22 cellular contexts compared by ENCODE assay signal in the genomic region with DNA sequence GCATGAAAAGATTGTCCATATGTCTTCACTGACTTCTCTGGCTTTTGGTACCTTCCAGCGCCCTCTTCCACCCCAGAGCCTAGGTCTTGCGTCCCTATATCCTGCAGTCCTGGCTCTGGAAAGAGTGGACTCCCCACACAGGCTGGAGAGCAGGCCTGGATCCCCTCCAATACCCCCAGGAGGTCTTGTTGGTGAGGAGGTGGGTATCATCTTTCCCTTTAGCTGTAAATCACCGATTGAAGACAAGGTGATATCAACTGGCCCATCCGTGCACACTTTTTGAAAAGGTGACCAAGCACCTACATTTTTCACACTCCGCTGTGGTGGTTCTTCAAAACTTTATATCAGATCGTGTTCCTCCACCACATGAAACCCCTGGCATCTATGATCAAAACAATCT. TPM values are rescaled to one million over a fixed set of nuclear protein-coding genes. Genes with fewer than 3 reads are reported as not detected.
DNase-seq lines count a peak whose midpoint lies in the region; ATAC-seq and TF ChIP-seq lines count a peak whose summit lies in the region.
"Had no signal": no experiment of that assay in that cellular context is flagged by ENCODE, and none has a peak within 500 bp of the region (broad histone marks: within the 10 kb centered on the region; RNA-seq: fewer than 3 reads in every experiment).

No MANE protein-coding gene starts in this region.

- peaks cover 63% of the 10 kb centered on the region for H3K4me1 Mint-ChIP-seq in activated CD8-positive, alpha-beta T cell treated with anti-CD3 and anti-CD28 coated beads for 36 hours (ENCODE audit: low read depth)
- peaks cover 35% of the 10 kb centered on the region for H3K4me1 Mint-ChIP-seq in activated CD8-positive, alpha-beta T cell treated with anti-CD3 and anti-CD28 coated beads, Interleukin-2, amount 10 ng/mL, durations not matched to agents 7 days and 5 days (ENCODE audit: low read depth)
- H3K4me1 Mint-ChIP-seq in activated T-helper 17 cell treated with anti-CD3 and anti-CD28 coated beads, Interleukin-2, amount 50 U/mL, for 72 hours: peaks cover 30% of the 10 kb centered on the region

- peaks cover 3% of the 10 kb centered on the region for H3K9me3 Mint-ChIP-seq in activated CD8-positive, alpha-beta T cell treated with anti-CD3 and anti-CD28 coated beads for 36 hours
- no peaks in the 10 kb centered on the region for H3K9me3 Mint-ChIP-seq in activated CD8-positive, alpha-beta T cell treated with anti-CD3 and anti-CD28 coated beads, Interleukin-2, amount 10 ng/mL, durations not matched to agents 7 days and 5 days (ENCODE audit: insufficient read depth)
- peaks cover 6% of the 10 kb centered on the region for H3K9me3 Mint-ChIP-seq in activated T-helper 17 cell treated with anti-CD3 and anti-CD28 coated beads, Interleukin-2, amount 50 U/mL, for 72 hours
- H3K9me3 Mint-ChIP-seq: CD4-positive, alpha-beta T cell had no signal

- DNase-seq in activated CD8-positive, alpha-beta T cell treated with anti-CD3 and anti-CD28 coated beads for 36 hours: no peak
- no peak for DNase-seq in activated CD8-positive, alpha-beta T cell treated with anti-CD3 and anti-CD28 coated beads, Interleukin-2, amount 10 ng/mL, durations not matched to agents 7 days and 5 days
- DNase-seq in left kidney (ENCODE audit: low read depth, low spot score) (peak; percentile 67), inferior parietal cortex (ENCODE audit: extremely low spot score) (no peak), RWPE1 (ENCODE audit: low spot score) (no peak)
- DNase-seq in stimulated activated CD8-positive, alpha-beta memory T cell treated with anti-CD3 and anti-CD28 coated beads, Interleukin-4, amount 100 ng/mL, for 48 hours: no peak
- DNase-seq: CD4-positive, alpha-beta T cell; Kasumi-1; NCI-H1092 treated with DMSO at 0.1 percent for 48 hours; NCI-H1436; NCI-H187 treated with DMSO at 0.1 percent for 48 hours; NCI-H2171 treated with DMSO at 0.1 percent for 48 hours; NCI-H345; NCI-H524; NCI-H774; PC-9; Right ventricle myocardium superior had no signal

- intact Hi-C loops in activated CD8-positive, alpha-beta T cell treated with anti-CD3 and anti-CD28 coated beads for 36 hours (cut with micrococcal nuclease): loop anchor here (5.0 kb wide), 1 partner anchor 40 kb away; no protein-coding TSS in a partner anchor

- H3K36me3 Mint-ChIP-seq in activated CD8-positive, alpha-beta T cell treated with anti-CD3 and anti-CD28 coated beads for 36 hours (ENCODE audit: low read depth): peaks cover 17% of the 10 kb centered on the region
- peaks cover 2% of the 10 kb centered on the region for H3K36me3 Mint-ChIP-seq in activated CD8-positive, alpha-beta T cell treated with anti-CD3 and anti-CD28 coated beads, Interleukin-2, amount 10 ng/mL, durations not matched to agents 7 days and 5 days (ENCODE audit: low read depth)
- no peaks in the 10 kb centered on the region for H3K36me3 Mint-ChIP-seq in activated T-helper 17 cell treated with anti-CD3 and anti-CD28 coated beads, Interleukin-2, amount 50 U/mL, for 72 hours (ENCODE audit: low read depth)

- POLR2A ChIA-PET in activated CD8-positive, alpha-beta T cell treated with anti-CD3 and anti-CD28 coated beads for 36 hours (lab: Charles Lee): no interaction called here
- POLR2A ChIA-PET in activated CD8-positive, alpha-beta T cell treated with anti-CD3 and anti-CD28 coated beads, Interleukin-2, amount 10 ng/mL, durations not matched to agents 7 days and 5 days (lab: Charles Lee): interaction anchor here (0.5 kb wide), 1 partner anchor 37 kb away, joined by 3 read pairs; no protein-coding TSS in a partner anchor
- POLR2A ChIA-PET in RWPE1 (lab: Yijun Ruan, JAX; ENCODE audit: low non-redundant PET): no interaction called here

- CTCF ChIA-PET in activated CD8-positive, alpha-beta T cell treated with anti-CD3 and anti-CD28 coated beads for 36 hours (lab: Charles Lee): interaction anchor here (1.3 kb wide), 1 partner anchor 48 kb away, joined by 5 read pairs; no protein-coding TSS in a partner anchor
- CTCF ChIA-PET in activated CD8-positive, alpha-beta T cell treated with anti-CD3 and anti-CD28 coated beads, Interleukin-2, amount 10 ng/mL, durations not matched to agents 7 days and 5 days (lab: Charles Lee): interaction anchor here (1.0 to 1.2 kb wide), 2 partner anchors 33 to 66 kb away, joined by 3 read pairs; no protein-coding TSS in a partner anchor
- CTCF ChIA-PET in RWPE1 (lab: Yijun Ruan, JAX): no interaction called here

- H3K4me3 Mint-ChIP-seq in activated CD8-positive, alpha-beta T cell treated with anti-CD3 and anti-CD28 coated beads for 36 hours: no peak overlapping the region
- no peak overlapping the region for H3K4me3 Mint-ChIP-seq in activated CD8-positive, alpha-beta T cell treated with anti-CD3 and anti-CD28 coated beads, Interleukin-2, amount 10 ng/mL, durations not matched to agents 7 days and 5 days
- H3K4me3 Mint-ChIP-seq in activated T-helper 17 cell treated with anti-CD3 and anti-CD28 coated beads, Interleukin-2, amount 50 U/mL, for 72 hours: no peak overlapping the region
- H3K4me3 Mint-ChIP-seq: CD4-positive, alpha-beta T cell had no signal

- TF ChIP-seq CTCF in activated CD8-positive, alpha-beta T cell treated with anti-CD3 and anti-CD28 coated beads for 36 hours (IDR thresholded peaks at IDR 0.05): no peak
- no peak for TF ChIP-seq CTCF in RWPE1 (conservative IDR thresholded peaks at IDR 0.05; ENCODE audit: low read depth)

- no peak overlapping the region for H3K27ac ChIP-seq in RWPE1
- H3K27ac ChIP-seq: BLaER1 treated with 17β-estradiol and CSF1 and Interleukin-3, amounts not matched to agents 10 nM and 100 nM; PC-9 had no signal

- peak overlapping the region; percentile 84 for H3K27ac Mint-ChIP-seq in activated CD8-positive, alpha-beta T cell treated with anti-CD3 and anti-CD28 coated beads for 36 hours
- H3K27ac Mint-ChIP-seq in activated CD8-positive, alpha-beta T cell treated with anti-CD3 and anti-CD28 coated beads, Interleukin-2, amount 10 ng/mL, durations not matched to agents 7 days and 5 days: no peak overlapping the region
- peak overlapping the region; percentile 86 for H3K27ac Mint-ChIP-seq in activated T-helper 17 cell treated with anti-CD3 and anti-CD28 coated beads, Interleukin-2, amount 50 U/mL, for 72 hours
- H3K27ac Mint-ChIP-seq: CD4-positive, alpha-beta T cell had no signal

- peaks cover 9% of the 10 kb centered on the region for H3K27me3 Mint-ChIP-seq in activated CD8-positive, alpha-beta T cell treated with anti-CD3 and anti-CD28 coated beads for 36 hours
- peaks cover 4% of the 10 kb centered on the region for H3K27me3 Mint-ChIP-seq in activated CD8-positive, alpha-beta T cell treated with anti-CD3 and anti-CD28 coated beads, Interleukin-2, amount 10 ng/mL, durations not matched to agents 7 days and 5 days (ENCODE audit: low read depth)
- H3K27me3 Mint-ChIP-seq in activated T-helper 17 cell treated with anti-CD3 and anti-CD28 coated beads, Interleukin-2, amount 50 U/mL, for 72 hours: peaks cover 24% of the 10 kb centered on the region

- no peak for ATAC-seq in activated CD8-positive, alpha-beta T cell treated with anti-CD3 and anti-CD28 coated beads for 36 hours
- ATAC-seq in activated CD8-positive, alpha-beta T cell treated with anti-CD3 and anti-CD28 coated beads, Interleukin-2, amount 10 ng/mL, durations not matched to agents 7 days and 5 days: no peak
- ATAC-seq in activated T-helper 17 cell treated with anti-CD3 and anti-CD28 coated beads, Interleukin-2, amount 50 U/mL, for 72 hours (replicated peaks): no peak
- ATAC-seq: HCT116, K562 had no signal

RNA-seq across cellular contexts. Expression of a gene that starts 36.5 kb away (rescaled TPM):
- total RNA-seq in activated CD8-positive, alpha-beta T cell treated with anti-CD3 and anti-CD28 coated beads for 36 hours: 1 to 10 TPM; 2.5 TPM
- total RNA-seq in activated CD8-positive, alpha-beta T cell treated with anti-CD3 and anti-CD28 coated beads, Interleukin-2, amount 10 ng/mL, durations not matched to agents 7 days and 5 days: under 1 TPM; 0.65 to 0.66 TPM
- total RNA-seq in activated T-helper 17 cell treated with anti-CD3 and anti-CD28 coated beads, Interleukin-2, amount 50 U/mL, for 72 hours: 1 to 10 TPM; 1.0 TPM
- total RNA-seq: CD4-positive, alpha-beta T cell; HT-29 had no signal

RNA-seq across cellular contexts. Expression of a gene that starts 49.2 kb away (rescaled TPM):
- 10 to 100 TPM; 78.3 to 80.5 TPM for total RNA-seq in activated CD8-positive, alpha-beta T cell treated with anti-CD3 and anti-CD28 coated beads for 36 hours
- 10 to 100 TPM; 85.3 to 89.5 TPM for total RNA-seq in activated CD8-positive, alpha-beta T cell treated with anti-CD3 and anti-CD28 coated beads, Interleukin-2, amount 10 ng/mL, durations not matched to agents 7 days and 5 days
- 10 to 100 TPM; 67.5 to 96.9 TPM for total RNA-seq in activated T-helper 17 cell treated with anti-CD3 and anti-CD28 coated beads, Interleukin-2, amount 50 U/mL, for 72 hours
